In genomic region chr3:113834983-113835382, GRCh38 we compare ENCODE assay signal across 1 cellular context.
TF ChIP-seq lines count a peak whose summit lies in the region.

No MANE protein-coding gene starts in this region.

TF ChIP-seq in endothelial cell of umbilical vein, 7 proteins besides CTCF, POLR2A, EP300 and RAD21:
- TF ChIP-seq MYC (IDR thresholded peaks at IDR 0.05; ENCODE audit: low read depth, low read length) (no peak), GATA2 (IDR thresholded peaks at IDR 0.05; ENCODE audit: insufficient read depth, insufficient read length, low read depth, low read length) (no peak), EZH2 (IDR thresholded peaks at IDR 0.05; ENCODE audit: borderline replicate concordance, low read depth, low read length, severe bottlenecking) (no peak), MAX (IDR thresholded peaks at IDR 0.05; ENCODE audit: insufficient read depth, insufficient read length) (no peak), FOS (IDR thresholded peaks at IDR 0.05; ENCODE audit: borderline replicate concordance, insufficient read depth, low read length) (no peak), JUN (IDR thresholded peaks at IDR 0.05; ENCODE audit: borderline replicate concordance, insufficient read depth, insufficient read length, low read depth) (no peak), POLR2AphosphoS5 (IDR thresholded peaks at IDR 0.05; ENCODE audit: insufficient read depth, low read depth, low read length) (no peak)
